Comparison of ENCODE assay signal across 18 cellular contexts in the genomic region with DNA sequence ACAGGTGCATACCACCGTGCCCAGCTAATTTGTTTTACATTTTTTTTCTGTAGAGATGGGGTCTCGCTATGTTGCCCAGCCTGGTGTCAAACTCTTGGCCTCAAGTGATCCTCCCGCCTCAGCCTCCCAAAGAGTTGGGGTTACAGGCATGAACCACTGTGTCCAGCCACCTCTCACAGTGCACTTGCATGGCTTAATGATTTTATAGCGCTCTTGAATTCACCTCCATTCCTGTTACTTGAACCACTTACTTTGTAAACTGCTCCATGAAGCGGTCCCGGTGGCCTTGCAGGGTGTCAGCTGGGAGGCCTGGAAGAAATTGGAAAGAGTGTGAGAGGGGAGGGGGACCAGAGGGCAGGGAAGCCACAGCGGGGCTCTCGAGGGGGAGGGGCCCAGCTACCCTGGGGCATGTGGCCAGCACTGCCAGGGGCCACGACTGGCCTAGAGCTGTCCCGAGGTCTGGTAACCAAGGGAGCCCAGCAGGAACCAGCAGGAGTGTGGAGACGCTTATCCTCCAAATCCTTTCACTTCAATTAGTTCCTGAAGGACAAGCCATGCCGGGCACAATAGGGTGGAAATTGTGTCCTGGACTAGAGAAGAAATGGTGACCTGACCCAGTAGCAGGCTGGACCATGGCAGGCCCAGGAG.
"Had no signal": no experiment of that assay in that cellular context is flagged by ENCODE, and none has a peak within 500 bp of the region (broad histone marks: within the 10 kb centered on the region; RNA-seq: fewer than 3 reads in every experiment).

No MANE protein-coding gene starts in this region.

- H3K27ac ChIP-seq: ascending aorta, cardiac muscle cell, colonic mucosa, gastroesophageal sphincter, hepatocyte, thoracic aorta had no signal

- DNase-seq: activated CD4-positive, alpha-beta memory T cell treated with anti-CD3 and anti-CD28 coated beads for 36 hours; activated CD4-positive, alpha-beta T cell treated with anti-CD3 and anti-CD28 coated beads for 1 hour; activated gamma-delta T cell; activated naive CD8-positive, alpha-beta T cell treated with anti-CD3 and anti-CD28 coated beads for 36 hours; activated T-cell treated with anti-CD3 and anti-CD28 coated beads, Interleukin-2, amount 50 U/mL, for 48 hours; colonic mucosa; effector memory CD4-positive, alpha-beta T cell; lower lobe of right lung; mucosa of descending colon; natural killer cell; stimulated activated CD4-positive, alpha-beta T cell treated with anti-CD3 and anti-CD28 coated beads, Interleukin-4, amount 100 ng/mL, for 4 hours; stimulated activated naive CD8-positive, alpha-beta T cell treated with anti-CD3 and anti-CD28 coated beads, Interleukin-15, amount 100 ng/mL, for 72 hours; SW 1271 had no signal

- ATAC-seq: gastroesophageal sphincter; lower lobe of right lung; mucosa of descending colon; natural killer cell; stimulated activated naive CD8-positive, alpha-beta T cell treated with anti-CD3 and anti-CD28 coated beads, Interleukin-15, amount 100 ng/mL, for 72 hours had no signal

- H3K36me3 Mint-ChIP-seq: natural killer cell had no signal

- H3K9me3 ChIP-seq: ascending aorta, colonic mucosa, gastroesophageal sphincter, lower lobe of right lung, mucosa of descending colon, thoracic aorta had no signal

- H3K4me3 Mint-ChIP-seq: activated CD4-positive, alpha-beta memory T cell treated with anti-CD3 and anti-CD28 coated beads for 36 hours; activated naive CD8-positive, alpha-beta T cell treated with anti-CD3 and anti-CD28 coated beads for 36 hours; natural killer cell; stimulated activated naive CD8-positive, alpha-beta T cell treated with anti-CD3 and anti-CD28 coated beads, Interleukin-15, amount 100 ng/mL, for 72 hours had no signal

- H3K9me3 Mint-ChIP-seq: activated naive CD8-positive, alpha-beta T cell treated with anti-CD3 and anti-CD28 coated beads for 36 hours; natural killer cell; stimulated activated naive CD8-positive, alpha-beta T cell treated with anti-CD3 and anti-CD28 coated beads, Interleukin-15, amount 100 ng/mL, for 72 hours had no signal

- H3K36me3 ChIP-seq: colonic mucosa had no signal

- H3K4me3 ChIP-seq: ascending aorta, cardiac muscle cell, colonic mucosa, gastroesophageal sphincter, hepatocyte, lower lobe of right lung, mucosa of descending colon, thoracic aorta had no signal

- H3K27me3 ChIP-seq: ascending aorta, cardiac muscle cell, colonic mucosa, gastroesophageal sphincter, hepatocyte had no signal

- H3K4me1 ChIP-seq: colonic mucosa had no signal

- H3K27me3 Mint-ChIP-seq: activated CD4-positive, alpha-beta memory T cell treated with anti-CD3 and anti-CD28 coated beads for 36 hours; activated naive CD8-positive, alpha-beta T cell treated with anti-CD3 and anti-CD28 coated beads for 36 hours; stimulated activated naive CD8-positive, alpha-beta T cell treated with anti-CD3 and anti-CD28 coated beads, Interleukin-15, amount 100 ng/mL, for 72 hours had no signal

- H3K27ac Mint-ChIP-seq: activated CD4-positive, alpha-beta memory T cell treated with anti-CD3 and anti-CD28 coated beads for 36 hours; activated naive CD8-positive, alpha-beta T cell treated with anti-CD3 and anti-CD28 coated beads for 36 hours; natural killer cell; stimulated activated naive CD8-positive, alpha-beta T cell treated with anti-CD3 and anti-CD28 coated beads, Interleukin-15, amount 100 ng/mL, for 72 hours had no signal

- H3K4me1 Mint-ChIP-seq: activated naive CD8-positive, alpha-beta T cell treated with anti-CD3 and anti-CD28 coated beads for 36 hours; natural killer cell had no signal
